ENCODE assay signal across 9 cellular contexts in genomic region chr11:72519220-72519881, GRCh38.
A peak's percentile ranks its signal among the peaks of the same experiment; 100 is the strongest.
DNase-seq lines count a peak whose midpoint lies in the region; ATAC-seq and FAIRE-seq lines count a peak whose summit lies in the region.
"Had no signal": no experiment of that assay in that cellular context is flagged by ENCODE, and none has a peak within 500 bp of the region (broad histone marks: within the 10 kb centered on the region; RNA-seq: fewer than 3 reads in every experiment).

No MANE protein-coding gene starts in this region.

- H3K79me2 ChIP-seq in ACC112 (ENCODE audit: control insufficient read depth, insufficient read depth, low read length, unreplicated experiment): no peaks in the 10 kb centered on the region

- no peak overlapping the region for H2BK5ac ChIP-seq in neuronal stem cell (ENCODE audit: low read length)

- H3K4me1 ChIP-seq in ACC112 (ENCODE audit: control insufficient read depth, insufficient read depth, low read length, unreplicated experiment) (peaks cover 12% of the 10 kb centered on the region), adipocyte (ENCODE audit: control insufficient read depth, insufficient read depth, low read length) (no peaks in the 10 kb centered on the region), mucosa of rectum (ENCODE audit: control insufficient read depth in 2 of 2, insufficient read depth in 2 of 2, low read length in 2 of 2) (peaks cover 0 to 2% of the 10 kb centered on the region in 2 donors), neuronal stem cell (ENCODE audit: control insufficient read depth in 2 of 2, insufficient read depth in 1 of 2, low read depth in 1 of 2, low read length in 2 of 2) (no peaks in the 10 kb centered on the region)

- ATAC-seq in GM19035 (IDR thresholded peaks at IDR 0.05; ENCODE audit: unreplicated experiment) (no peak), GM18502 (IDR thresholded peaks at IDR 0.05; ENCODE audit: poor library complexity, unreplicated experiment) (no peak)

- H2AFZ ChIP-seq in ACC112 (ENCODE audit: low read length, unreplicated experiment): peak overlapping the region; percentile 55
- H2AFZ ChIP-seq in neuronal stem cell (ENCODE audit: low read length): no peak overlapping the region

- H2BK12ac ChIP-seq in neuronal stem cell (ENCODE audit: low read length): no peak overlapping the region

- peak overlapping the region; percentile 30 for H3K9ac ChIP-seq in adipocyte (ENCODE audit: low read length)
- no peak overlapping the region for H3K9ac ChIP-seq in mucosa of rectum (ENCODE audit: low read depth in 1 of 2, low read length in 2 of 2)
- H3K9ac ChIP-seq in neuronal stem cell (ENCODE audit: low read depth, low read length, poor library complexity): no peak overlapping the region

- H3K4me2 ChIP-seq in neuronal stem cell (ENCODE audit: insufficient read depth, low read length, poor library complexity, severe bottlenecking): no peak overlapping the region

- H3K4me3 ChIP-seq in ACC112 (ENCODE audit: low read depth, low read length): peak overlapping the region; percentile 63
- peak overlapping the region; percentile 75 for H3K4me3 ChIP-seq in adipocyte (ENCODE audit: low read length)
- H3K4me3 ChIP-seq in mucosa of rectum (ENCODE audit: low read length in 2 of 2): peak overlapping the region; percentile 14 to 51
- no peak overlapping the region for H3K4me3 ChIP-seq in neuronal stem cell (ENCODE audit: low read length in 2 of 2)

- H3K27me3 ChIP-seq in ACC112 (ENCODE audit: insufficient read depth, low read length) (no peaks in the 10 kb centered on the region), adipocyte (replicated peaks; ENCODE audit: control insufficient read depth, insufficient read depth, low read length) (peaks cover 23% of the 10 kb centered on the region), mucosa of rectum (ENCODE audit: control insufficient read depth in 2 of 2, insufficient read depth in 2 of 2, low read length in 2 of 2) (no peaks in the 10 kb centered on the region), neuronal stem cell (ENCODE audit: control insufficient read depth in 3 of 3, insufficient read depth in 3 of 3, low read depth in 1 of 3, low read length in 3 of 3) (peaks cover 0 to 8% (median 0%) of the 10 kb centered on the region in 3 experiments)

- H4K91ac ChIP-seq in neuronal stem cell (ENCODE audit: low read depth, low read length, poor library complexity): no peak overlapping the region

- no peak overlapping the region for H2BK15ac ChIP-seq in neuronal stem cell (ENCODE audit: low read length)

- H2BK120ac ChIP-seq in neuronal stem cell (ENCODE audit: low read depth, low read length): no peak overlapping the region

- no peak overlapping the region for H3K23ac ChIP-seq in neuronal stem cell (ENCODE audit: low read depth, low read length, poor library complexity)

- no peak overlapping the region for H3K18ac ChIP-seq in neuronal stem cell (ENCODE audit: low read length)

- H3K14ac ChIP-seq in neuronal stem cell (ENCODE audit: low read length): no peak overlapping the region

- H3K27ac ChIP-seq in ACC112 (ENCODE audit: low read depth, low read length): no peak overlapping the region
- H3K27ac ChIP-seq in KOPT-K1 (ENCODE audit: low read depth, low read length, poor library complexity, severe bottlenecking): peak overlapping the region; percentile 47
- H3K27ac ChIP-seq in mucosa of rectum (ENCODE audit: low read depth in 2 of 2, low read length in 2 of 2): no peak overlapping the region
- no peak overlapping the region for H3K27ac ChIP-seq in neuronal stem cell (replicated peaks; ENCODE audit: low read length)

- H3K4ac ChIP-seq in neuronal stem cell (ENCODE audit: low read length): no peak overlapping the region

- no CpG with 5 or more reads among the region's 8 CpGs for WGBS in neuronal stem cell (ENCODE audit: extremely low coverage in 2 of 2, insufficient read length in 2 of 2, insufficient replicate concordance in 1 of 2), 2 donors

- no peaks in the 10 kb centered on the region for H3K79me1 ChIP-seq in neuronal stem cell (ENCODE audit: low read depth, low read length)

- no peaks in the 10 kb centered on the region for H3K36me3 ChIP-seq in ACC112 (ENCODE audit: insufficient read depth, low read length)
- H3K36me3 ChIP-seq in KOPT-K1 (ENCODE audit: insufficient read depth, low read length): no peaks in the 10 kb centered on the region
- H3K36me3 ChIP-seq in adipocyte (ENCODE audit: control insufficient read depth, insufficient read depth, low read length, severe bottlenecking): no peaks in the 10 kb centered on the region
- H3K36me3 ChIP-seq in mucosa of rectum (ENCODE audit: control insufficient read depth in 2 of 2, insufficient read depth in 2 of 2, low read length in 2 of 2): no peaks in the 10 kb centered on the region
- no peaks in the 10 kb centered on the region for H3K36me3 ChIP-seq in neuronal stem cell (replicated peaks in 1 of 2; ENCODE audit: control insufficient read depth in 2 of 2, insufficient read depth in 2 of 2, low read length in 2 of 2)

- no peak overlapping the region for H2AK5ac ChIP-seq in neuronal stem cell (ENCODE audit: low read depth, low read length)

- H3K9me3 ChIP-seq in KOPT-K1 (ENCODE audit: insufficient read depth, low read length, poor library complexity, severe bottlenecking) (no peaks in the 10 kb centered on the region), adipocyte (ENCODE audit: control insufficient read depth, low read length) (peaks cover 13% of the 10 kb centered on the region), mucosa of rectum (ENCODE audit: control insufficient read depth in 2 of 2, low read length in 2 of 2) (no peaks in the 10 kb centered on the region), neuronal stem cell (replicated peaks in 1 of 2; ENCODE audit: control insufficient read depth in 2 of 2, insufficient read depth in 1 of 2, low read depth in 1 of 2, low read length in 2 of 2) (no peaks in the 10 kb centered on the region)

- no peak for FAIRE-seq in frontal cortex (lab: Jason Lieb, UNC)

- H4K8ac ChIP-seq in neuronal stem cell (ENCODE audit: low read depth, low read length): no peak overlapping the region

- peak; percentile 30 for DNase-seq in adipocyte (ENCODE audit: low read depth)
- no peak for DNase-seq in frontal cortex (ENCODE audit: low spot score in 2 of 2)
- no peak for DNase-seq in neuronal stem cell (ENCODE audit: low spot score)
- DNase-seq: nucleus accumbens had no signal

Comparison
In these comparisons a context has a peak if more than half of its experiments do, and no peak if none do; other contexts are left out.
1. H3K4me3 ChIP-seq: peak in ACC112 (single experiment), adipocyte (single experiment) and mucosa of rectum (2 of 2); none in neuronal stem cell (0 of 2).